ENCODE assay signal across 22 cellular contexts in genomic region chr1:235697517-235697916, GRCh38. TPM values are rescaled to one million over a fixed set of nuclear protein-coding genes. Genes with fewer than 3 reads are reported as not detected.
DNase-seq lines count a peak whose midpoint lies in the region; ATAC-seq and TF ChIP-seq lines count a peak whose summit lies in the region.
"Had no signal": no experiment of that assay in that cellular context is flagged by ENCODE, and none has a peak within 500 bp of the region (broad histone marks: within the 10 kb centered on the region; RNA-seq: fewer than 3 reads in every experiment).

No MANE protein-coding gene starts in this region.

- no peak overlapping the region for H3K4me3 Mint-ChIP-seq in CD14-positive monocyte
- H3K4me3 Mint-ChIP-seq in central memory CD8-positive, alpha-beta T cell = no peak overlapping the region
- H3K4me3 Mint-ChIP-seq: dendritic cell treated with granulocyte-macrophage colony-stimulating factor and Interleukin-4, amounts not matched to agents 40 ng/mL and 50 ng/mL, for 4 days; T-cell had no signal

- H3K4me1 Mint-ChIP-seq in CD14-positive monocyte = no peaks in the 10 kb centered on the region
- H3K4me1 Mint-ChIP-seq in central memory CD8-positive, alpha-beta T cell = peaks cover 15% of the 10 kb centered on the region

- DNase-seq in AG10803 (ENCODE audit: low read depth) (peak; percentile 21), CD14-positive monocyte (ENCODE audit: low spot score) (no peak), T1000 (lab: John Stamatoyannopoulos, UW) (no peak), KBM-7 (no peak), NCI-H1436 (lab: John Stamatoyannopoulos, UW) (no peak), cerebellar nuclear complex (lab: John Stamatoyannopoulos, UW) (no peak)
- DNase-seq in central memory CD8-positive, alpha-beta T cell (ENCODE audit: low spot score in 2 of 2) = no peak
- DNase-seq: activated naive CD4-positive, alpha-beta T cell; AML-193; Caco-2; foreskin melanocyte; hypothalamus; mammary epithelial cell; MG63; NCI-H1436 treated with DMSO at 0.1 percent for 48 hours; NCI-H526; ovary; right lobe of liver; T-cell had no signal

- TF ChIP-seq CTCF in AG10803 (conservative IDR thresholded peaks at IDR 0.05; ENCODE audit: low read length) (no peak), CD14-positive monocyte (IDR thresholded peaks at IDR 0.05) (no peak)

- in situ Hi-C loops in KBM-7 (cut with MboI; ENCODE audit: low pct_unique_long_range_greater_than_20kb, low sequenced_read_pairs) = no loop called here

- peaks cover 83 to 96% of the 10 kb centered on the region in 2 donors for H3K36me3 Mint-ChIP-seq in CD14-positive monocyte
- H3K36me3 Mint-ChIP-seq in central memory CD8-positive, alpha-beta T cell (ENCODE audit: insufficient read depth) = peaks cover 51% of the 10 kb centered on the region

- H3K27me3 Mint-ChIP-seq in CD14-positive monocyte (ENCODE audit: low read depth in 3 of 3) = peaks cover 0 to 3% (median 0%) of the 10 kb centered on the region in 3 donors
- no peaks in the 10 kb centered on the region for H3K27me3 Mint-ChIP-seq in central memory CD8-positive, alpha-beta T cell
- H3K27me3 Mint-ChIP-seq: dendritic cell treated with granulocyte-macrophage colony-stimulating factor and Interleukin-4, amounts not matched to agents 40 ng/mL and 50 ng/mL, for 4 days; T-cell had no signal

- H3K27ac Mint-ChIP-seq in CD14-positive monocyte = peak overlapping the region in 5 of 7 donors; percentile 15 to 47 (median 23)
- H3K27ac Mint-ChIP-seq in central memory CD8-positive, alpha-beta T cell (ENCODE audit: low read depth) = peak overlapping the region; percentile 38
- H3K27ac Mint-ChIP-seq: dendritic cell treated with granulocyte-macrophage colony-stimulating factor and Interleukin-4, amounts not matched to agents 40 ng/mL and 50 ng/mL, for 4 days had no signal

- no peak overlapping the region for H3K4me3 ChIP-seq in AG10803 (ENCODE audit: low read length)
- H3K4me3 ChIP-seq: breast epithelium, MG63, ovary, right lobe of liver had no signal

- intact Hi-C loops in CD14-positive monocyte (cut with micrococcal nuclease) = loop anchor here (10.0 kb wide), 2 partner anchors 57 to 877 kb away; no protein-coding TSS in a partner anchor

- H3K9me3 Mint-ChIP-seq in CD14-positive monocyte = no peaks in the 10 kb centered on the region
- H3K9me3 Mint-ChIP-seq in central memory CD8-positive, alpha-beta T cell = no peaks in the 10 kb centered on the region
- H3K9me3 Mint-ChIP-seq: dendritic cell treated with granulocyte-macrophage colony-stimulating factor and Interleukin-4, amounts not matched to agents 40 ng/mL and 50 ng/mL, for 4 days; T-cell had no signal

- peak; percentile 65 for ATAC-seq in HG03442 (IDR thresholded peaks at IDR 0.05; ENCODE audit: unreplicated experiment)
- ATAC-seq in central memory CD8-positive, alpha-beta T cell (replicated peaks; ENCODE audit: extremely low read depth, poor library complexity, severe bottlenecking) = peak; percentile 98
- ATAC-seq: right lobe of liver had no signal

RNA-seq across cellular contexts. Expression of gene GNG4, which starts 47.9 kb away (rescaled TPM):
- not detected for polyA plus RNA-seq in CD14-positive monocyte
